ENCODE assay signal across 20 cellular contexts in the genomic region with DNA sequence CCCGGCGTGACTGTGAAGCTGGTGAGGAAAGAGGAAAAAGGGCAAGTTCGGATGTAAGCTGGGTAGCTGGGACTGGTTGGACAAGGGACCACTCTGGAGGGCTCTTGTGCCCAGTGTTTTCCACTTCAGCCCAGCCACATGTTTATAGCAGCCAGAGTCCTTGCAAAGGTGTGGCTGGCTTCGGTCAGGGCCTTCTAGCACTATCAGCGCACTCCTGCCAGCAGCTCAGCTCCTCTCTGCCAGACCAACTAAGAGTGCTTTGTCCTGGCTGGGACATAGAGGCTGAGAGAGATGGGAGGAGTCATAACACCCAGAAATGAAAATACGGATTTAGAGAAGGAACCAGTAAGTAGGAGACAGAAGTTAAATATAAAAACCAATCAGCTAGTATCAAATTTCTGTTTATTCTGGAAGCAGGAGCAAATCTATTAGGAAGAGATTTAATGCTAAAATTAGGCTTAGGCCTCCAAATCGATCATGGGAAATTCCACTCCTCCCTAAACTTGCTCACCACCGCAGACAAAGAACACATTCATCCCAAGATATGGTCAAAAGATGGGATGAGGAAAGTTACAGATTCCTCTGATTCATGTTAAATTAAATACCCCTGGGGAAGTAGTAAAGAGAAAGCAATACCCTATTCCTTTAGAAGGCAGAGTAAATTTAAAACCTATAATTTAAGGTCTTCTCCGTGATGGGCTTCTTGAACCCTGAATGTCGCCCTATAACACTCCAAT.
DNase-seq lines count a peak whose midpoint lies in the region; ATAC-seq and TF ChIP-seq lines count a peak whose summit lies in the region.
"Had no signal": no experiment of that assay in that cellular context is flagged by ENCODE, and none has a peak within 500 bp of the region (broad histone marks: within the 10 kb centered on the region; RNA-seq: fewer than 3 reads in every experiment).

No MANE protein-coding gene starts in this region.

- peaks cover 0 to 15% (median 11%) of the 10 kb centered on the region in 9 donors for H3K4me1 ChIP-seq in heart right ventricle
- no peaks in the 10 kb centered on the region for H3K4me1 ChIP-seq in right lobe of liver
- H3K4me1 ChIP-seq: Peyer's patch had no signal

- H3K36me3 ChIP-seq in heart right ventricle (no peaks in the 10 kb centered on the region), right lobe of liver (no peaks in the 10 kb centered on the region)
- H3K36me3 ChIP-seq: Peyer's patch, SJSA1, transverse colon had no signal

- ATAC-seq in heart right ventricle (peak; percentile 84 to 100 (median 98)), HG03520 (IDR thresholded peaks at IDR 0.05; ENCODE audit: unreplicated experiment) (no peak), right lobe of liver (no peak)
- ATAC-seq: HCT116; stimulated activated naive CD8-positive, alpha-beta T cell treated with anti-CD3 and anti-CD28 coated beads, Interleukin-15, amount 100 ng/mL, for 72 hours had no signal

- H3K9me3 ChIP-seq in heart right ventricle, result no peaks in the 10 kb centered on the region
- no peaks in the 10 kb centered on the region for H3K9me3 ChIP-seq in right lobe of liver
- H3K9me3 ChIP-seq: Peyer's patch, SJSA1, transverse colon had no signal

- intact Hi-C loops in heart right ventricle (cut with DNase I) (no loop called here), posterior vena cava (cut with DNase I) (no loop called here), right lobe of liver (cut with DNase I) (no loop called here)

- H3K27ac ChIP-seq in heart right ventricle (peak overlapping the region in 6 of 10 donors; percentile 32 to 54 (median 38)), right lobe of liver (no peak overlapping the region)
- H3K27ac ChIP-seq: hepatocyte, Peyer's patch, transverse colon had no signal

- DNase-seq in RPMI7951 (ENCODE audit: low read depth), result peak; percentile 60
- peak; percentile 66 for DNase-seq in epidermal melanocyte (ENCODE audit: insufficient read length, low spot score)
- peak; percentile 53 to 55 for DNase-seq in heart right ventricle
- peak; percentile 74 for DNase-seq in posterior vena cava (ENCODE audit: low spot score)
- no peak for DNase-seq in ecto neural progenitor cell (ENCODE audit: low spot score)
- no peak for DNase-seq in right lobe of liver
- no peak for DNase-seq in GM13976 (ENCODE audit: low spot score)
- DNase-seq: activated CD4-positive, alpha-beta T cell treated with anti-CD3 and anti-CD28 coated beads for 4 hours; activated CD8-positive, alpha-beta memory T cell treated with anti-CD3 and anti-CD28 coated beads for 24 hours; activated T-cell treated with anti-CD3 and anti-CD28 coated beads, Interleukin-2, amount 50 U/mL, for 1 hour; EL; NCI-H1105 treated with DMSO at 0.1 percent for 48 hours; NK-92 treated with Interleukin-12 subunit alpha and Interleukin-12 subunit beta, amount 100 ng/mL, for 24 hours; Peyer's patch; stimulated activated naive CD8-positive, alpha-beta T cell treated with anti-CD3 and anti-CD28 coated beads, Interleukin-15, amount 100 ng/mL, for 72 hours; transverse colon had no signal

- in situ Hi-C loops in GM13976 (cut with MboI; ENCODE audit: low sequenced_read_pairs, unreplicated experiment), result no loop called here

- TF ChIP-seq CTCF in heart right ventricle (IDR thresholded peaks at IDR 0.05) (no peak), right lobe of liver (IDR thresholded peaks at IDR 0.05) (no peak), GM13976 (IDR thresholded peaks at IDR 0.05; ENCODE audit: borderline replicate concordance, control extremely low read depth, extremely low read depth, insufficient read depth, missing control alignments) (no peak)

- H3K27me3 ChIP-seq in heart right ventricle, result no peaks in the 10 kb centered on the region
- no peaks in the 10 kb centered on the region for H3K27me3 ChIP-seq in right lobe of liver
- H3K27me3 ChIP-seq: hepatocyte, Peyer's patch, SJSA1, transverse colon had no signal

- no peak for TF ChIP-seq POLR2A in right lobe of liver (IDR thresholded peaks at IDR 0.05)

- 55 to 65% methylated on average over 10 of the region's 10 CpGs for WGBS in heart right ventricle, 2 donors
- 85% methylated on average over 9 of the region's 10 CpGs for WGBS in right lobe of liver (ENCODE audit: insufficient coverage, low coverage, low lambda C conversion rate, missing lambda C conversion rate)

- no peak overlapping the region for H3K4me3 ChIP-seq in heart right ventricle
- H3K4me3 ChIP-seq in right lobe of liver, result no peak overlapping the region
- H3K4me3 ChIP-seq: hepatocyte, Peyer's patch, SJSA1, transverse colon had no signal

Comparison
In these comparisons a context has a peak if more than half of its experiments do, and no peak if none do; other contexts are left out.
1. DNase-seq: peak in RPMI7951 (single experiment), epidermal melanocyte (single experiment), heart right ventricle (2 of 2) and posterior vena cava (single experiment); none in ecto neural progenitor cell (single experiment), right lobe of liver (0 of 3) and GM13976 (single experiment).
2. ATAC-seq: peak in heart right ventricle (8 of 8); none in HG03520 (single experiment) and right lobe of liver (0 of 4).
3. H3K27ac ChIP-seq: peak in heart right ventricle (6 of 10); none in right lobe of liver (0 of 3).